1 cellular context compared by ENCODE assay signal in genomic region chr11:16292167-16292859, GRCh38.
TF ChIP-seq lines count a peak whose summit lies in the region.

No MANE protein-coding gene starts in this region.

TF ChIP-seq in K562, 482 proteins besides CTCF, POLR2A, EP300 and RAD21 (continued from another document):
- TF ChIP-seq TCF15 (CRISPR knock-in tag; IDR thresholded peaks at IDR 0.05) (no peak), MTA2 (IDR thresholded peaks at IDR 0.05; ENCODE audit: low read depth) (peak; percentile 42; the same call in 1 of the 2 replicates), DPF2 (IDR thresholded peaks at IDR 0.05) (peak; percentile 72; the same call in 1 of the 2 replicates), GATAD2A (IDR thresholded peaks at IDR 0.05) (0 out of 2 replicates have a peak, but pooled peaks have one; percentile 11), RCOR1 (IDR thresholded peaks at IDR 0.05; ENCODE audit: borderline replicate concordance in 1 of 2, low read depth in 2 of 2, low read length in 2 of 2) (peak in 1 of 2 experiments; percentile 47; a peak in 2 of 4 replicates), SIN3B (IDR thresholded peaks at IDR 0.05; ENCODE audit: low read depth) (no peak), STAT5A (IDR thresholded peaks at IDR 0.05; ENCODE audit: borderline replicate concordance, low read length) (peak; percentile 44; the same call in 1 of the 2 replicates), MEIS2 (IDR thresholded peaks at IDR 0.05; ENCODE audit: partially characterized antibody) (peak; percentile 97), KDM1A (IDR thresholded peaks at IDR 0.05) (0 out of 4 replicates have a peak, but pooled peaks have one; percentile 17 to 46), SMARCA4 (IDR thresholded peaks at IDR 0.05) (peak; percentile 47; the same call in 1 of the 2 replicates), ZNF830 (CRISPR knock-in tag; IDR thresholded peaks at IDR 0.05) (no peak), MXI1 (IDR thresholded peaks at IDR 0.05; ENCODE audit: low read depth, low read length) (no peak), CBFA2T3 (IDR thresholded peaks at IDR 0.05) (peak; percentile 36; the same call in 1 of the 2 replicates), CBFA2T2 (conservative IDR thresholded peaks at IDR 0.05) (peak; percentile 16; the same call in 1 of the 2 replicates), DACH1 (IDR thresholded peaks at IDR 0.05; ENCODE audit: partially characterized antibody) (peak; percentile 52), ARID3A (IDR thresholded peaks at IDR 0.05; ENCODE audit: borderline replicate concordance, low read depth, low read length) (0 out of 2 replicates have a peak, but pooled peaks have one; percentile 7), PTTG1 (tag; IDR thresholded peaks at IDR 0.05; ENCODE audit: low read depth) (no peak), SMARCE1 (IDR thresholded peaks at IDR 0.05) (peak; percentile 39; the same call in 1 of the 2 replicates)
TF ChIP-seq in K562: peak in this region for 18.
